Comparison of ENCODE assay signal across 8 cellular contexts in the genomic region with DNA sequence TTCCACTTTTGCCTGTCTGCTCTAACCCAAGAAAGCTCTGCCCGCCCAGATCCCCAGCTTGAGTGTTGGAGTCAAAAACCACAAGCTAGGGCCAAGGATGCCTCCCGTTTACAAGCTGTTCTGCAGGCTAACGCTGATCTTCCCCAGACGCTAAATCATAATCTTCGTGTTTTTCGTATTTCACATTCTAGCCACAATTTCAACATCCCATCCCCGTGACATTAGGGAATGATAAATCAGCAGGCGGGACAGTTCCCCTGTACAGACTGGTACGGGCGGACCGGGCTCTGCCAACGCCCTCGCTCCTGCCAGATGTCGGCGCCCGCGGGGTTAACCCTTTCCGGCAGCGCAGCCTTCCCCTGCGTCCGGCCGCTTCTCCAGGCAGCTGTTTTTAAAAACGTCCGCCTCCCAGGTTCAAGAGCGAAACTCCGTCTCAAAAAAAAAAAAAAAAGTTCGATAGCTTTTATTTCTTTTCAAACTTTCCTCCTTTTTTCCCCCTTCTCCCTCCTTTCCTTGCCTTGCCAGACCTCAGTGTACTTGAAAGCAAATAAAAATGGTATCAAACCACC.
A peak's percentile ranks its signal among the peaks of the same experiment; 100 is the strongest.
DNase-seq lines count a peak whose midpoint lies in the region; ATAC-seq and TF ChIP-seq lines count a peak whose summit lies in the region.

No MANE protein-coding gene starts in this region.

- peaks cover 8% of the 10 kb centered on the region for H3K4me1 Mint-ChIP-seq in activated naive CD4-positive, alpha-beta T cell treated with anti-CD3 and anti-CD28 coated beads for 36 hours (ENCODE audit: low read depth)
- peaks cover 9% of the 10 kb centered on the region for H3K4me1 Mint-ChIP-seq in activated CD4-positive, alpha-beta memory T cell treated with anti-CD3 and anti-CD28 coated beads, Interleukin-2, amount 10 ng/mL, durations not matched to agents 7 days and 5 days

- H3K27me3 Mint-ChIP-seq in activated naive CD4-positive, alpha-beta T cell treated with anti-CD3 and anti-CD28 coated beads for 36 hours (ENCODE audit: low read depth) = peaks cover 43% of the 10 kb centered on the region
- peaks cover 37% of the 10 kb centered on the region for H3K27me3 Mint-ChIP-seq in activated CD4-positive, alpha-beta memory T cell treated with anti-CD3 and anti-CD28 coated beads, Interleukin-2, amount 10 ng/mL, durations not matched to agents 7 days and 5 days

- peak overlapping the region; percentile 45 for H3K4me3 Mint-ChIP-seq in activated naive CD4-positive, alpha-beta T cell treated with anti-CD3 and anti-CD28 coated beads for 36 hours
- H3K4me3 Mint-ChIP-seq in activated CD4-positive, alpha-beta memory T cell treated with anti-CD3 and anti-CD28 coated beads, Interleukin-2, amount 10 ng/mL, durations not matched to agents 7 days and 5 days = no peak overlapping the region

- no peaks in the 10 kb centered on the region for H3K9me3 Mint-ChIP-seq in activated naive CD4-positive, alpha-beta T cell treated with anti-CD3 and anti-CD28 coated beads for 36 hours
- H3K9me3 Mint-ChIP-seq in activated CD4-positive, alpha-beta memory T cell treated with anti-CD3 and anti-CD28 coated beads, Interleukin-2, amount 10 ng/mL, durations not matched to agents 7 days and 5 days = no peaks in the 10 kb centered on the region

- no peak for TF ChIP-seq CTCF in fibroblast of villous mesenchyme (IDR thresholded peaks at IDR 0.05; ENCODE audit: insufficient read depth, low read depth, low read length)

- no peak overlapping the region for H3K27ac Mint-ChIP-seq in activated naive CD4-positive, alpha-beta T cell treated with anti-CD3 and anti-CD28 coated beads for 36 hours
- H3K27ac Mint-ChIP-seq in activated CD4-positive, alpha-beta memory T cell treated with anti-CD3 and anti-CD28 coated beads, Interleukin-2, amount 10 ng/mL, durations not matched to agents 7 days and 5 days = no peak overlapping the region

- CTCF ChIA-PET in activated naive CD4-positive, alpha-beta T cell treated with anti-CD3 and anti-CD28 coated beads for 36 hours (lab: Charles Lee) = interaction anchor here (0.6 kb wide), 1 partner anchor 295 kb away, joined by 3 read pairs; no protein-coding TSS in a partner anchor
- CTCF ChIA-PET in activated CD4-positive, alpha-beta memory T cell treated with anti-CD3 and anti-CD28 coated beads, Interleukin-2, amount 10 ng/mL, durations not matched to agents 7 days and 5 days (lab: Charles Lee) = no interaction called here

- POLR2A ChIA-PET in activated CD4-positive, alpha-beta memory T cell treated with anti-CD3 and anti-CD28 coated beads, Interleukin-2, amount 10 ng/mL, durations not matched to agents 7 days and 5 days (lab: Charles Lee) = no interaction called here

- DNase-seq in activated naive CD4-positive, alpha-beta T cell treated with anti-CD3 and anti-CD28 coated beads for 36 hours = peak; percentile 35
- no peak for DNase-seq in activated naive CD4-positive, alpha-beta T cell (lab: John Stamatoyannopoulos, UW)
- DNase-seq in activated CD4-positive, alpha-beta memory T cell treated with anti-CD3 and anti-CD28 coated beads, Interleukin-2, amount 10 ng/mL, durations not matched to agents 7 days and 5 days = peak; percentile 18
- peak; percentile 99 for DNase-seq in fibroblast of villous mesenchyme (ENCODE audit: low read depth)
- DNase-seq in nucleus accumbens (lab: John Stamatoyannopoulos, UW) = peak in 43 of 56 donors; percentile 3 to 68 (median 36)
- DNase-seq in NCI-H345 (lab: John Stamatoyannopoulos, UW) = no peak

- no peaks in the 10 kb centered on the region for H3K36me3 Mint-ChIP-seq in activated naive CD4-positive, alpha-beta T cell treated with anti-CD3 and anti-CD28 coated beads for 36 hours (ENCODE audit: low read depth)
- no peaks in the 10 kb centered on the region for H3K36me3 Mint-ChIP-seq in activated CD4-positive, alpha-beta memory T cell treated with anti-CD3 and anti-CD28 coated beads, Interleukin-2, amount 10 ng/mL, durations not matched to agents 7 days and 5 days (ENCODE audit: low read depth)

- peak overlapping the region; percentile 52 for H3K4me3 ChIP-seq in fibroblast of villous mesenchyme (ENCODE audit: low read depth, low read length)

- ATAC-seq in GM18861 (IDR thresholded peaks at IDR 0.05; ENCODE audit: unreplicated experiment) (no peak), HG03159 (IDR thresholded peaks at IDR 0.05; ENCODE audit: unreplicated experiment) (no peak)

- intact Hi-C loops in activated naive CD4-positive, alpha-beta T cell treated with anti-CD3 and anti-CD28 coated beads for 36 hours (cut with micrococcal nuclease) = no loop called here

Comparison
In these comparisons a context has a peak if more than half of its experiments do, and no peak if none do; other contexts are left out.
1. DNase-seq: peak in activated naive CD4-positive, alpha-beta T cell treated with anti-CD3 and anti-CD28 coated beads for 36 hours (single experiment), activated CD4-positive, alpha-beta memory T cell treated with anti-CD3 and anti-CD28 coated beads, Interleukin-2, amount 10 ng/mL, durations not matched to agents 7 days and 5 days (single experiment), fibroblast of villous mesenchyme (single experiment) and nucleus accumbens (43 of 56); none in activated naive CD4-positive, alpha-beta T cell (0 of 4) and NCI-H345 (single experiment).